In the genomic region with DNA sequence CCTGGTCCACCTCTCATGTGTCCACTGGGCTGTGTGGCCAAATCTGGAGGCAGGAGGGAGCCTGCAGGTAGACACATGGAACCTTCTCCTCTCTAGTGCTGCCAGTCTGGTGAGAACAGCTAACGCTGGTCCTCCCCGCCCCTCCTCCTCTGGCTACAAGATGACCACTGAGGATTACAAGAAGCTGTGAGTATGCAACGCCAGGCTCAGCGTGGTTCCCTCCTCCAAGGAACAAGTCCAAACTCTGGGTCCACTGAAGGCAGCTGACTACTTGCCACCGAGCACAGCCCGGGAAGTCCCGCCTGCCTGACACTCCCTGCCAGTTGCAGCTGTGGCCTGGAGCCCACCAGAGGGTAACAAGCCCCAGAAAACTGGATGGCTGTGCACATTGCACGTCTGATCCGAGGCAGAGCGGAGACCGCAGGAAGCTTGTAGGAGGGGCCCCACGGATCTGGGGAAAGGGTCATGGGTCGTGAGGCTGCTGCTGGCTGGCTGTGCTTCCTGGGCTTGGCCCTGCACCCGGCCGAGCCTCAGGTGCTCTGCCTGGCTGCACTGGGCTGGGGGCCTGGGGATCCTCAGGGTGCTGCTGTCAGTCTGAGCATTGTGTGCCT, we compare ENCODE assay signal across 14 cellular contexts. TPM values are rescaled to one million over a fixed set of nuclear protein-coding genes. Genes with fewer than 3 reads are reported as not detected.
DNase-seq lines count a peak whose midpoint lies in the region; ATAC-seq, FAIRE-seq and TF ChIP-seq lines count a peak whose summit lies in the region.
"Had no signal": no experiment of that assay in that cellular context is flagged by ENCODE, and none has a peak within 500 bp of the region (broad histone marks: within the 10 kb centered on the region; RNA-seq: fewer than 3 reads in every experiment).

No MANE protein-coding gene starts in this region.

- H3K27me3 ChIP-seq in K562 (ENCODE audit: control insufficient read depth in 2 of 2, insufficient read depth in 2 of 2, low read length in 2 of 2) (peaks cover 0 to 30% of the 10 kb centered on the region in 2 experiments; a peak in 3 of 5 replicates), subcutaneous abdominal adipose tissue (ENCODE audit: control insufficient read depth in 5 of 5, insufficient read depth in 4 of 5, low read length in 5 of 5) (peaks cover 0 to 24% (median 11%) of the 10 kb centered on the region in 5 donors), upper lobe of left lung (no peaks in the 10 kb centered on the region)
- H3K27me3 ChIP-seq: BE2C had no signal

- no TSS peak for BruUV-seq in K562 (replicated peaks; lab: Mats Ljungman, UMichigan)

- ATAC-seq in HG03025 (IDR thresholded peaks at IDR 0.05; ENCODE audit: low FRiP score, unreplicated experiment) = peak; percentile 22
- ATAC-seq in K562 = no peak
- peak; percentile 72 for ATAC-seq in left colon
- ATAC-seq in upper lobe of left lung (ENCODE audit: low FRiP score in 2 of 2) = no peak

- DNase-seq in K562 (ENCODE audit: extremely low read depth in 1 of 4, low spot score in 3 of 4) (no peak), left colon (no peak), glomerular visceral epithelial cell (ENCODE audit: extremely low spot score) (no peak), upper lobe of left lung (no peak)
- DNase-seq in activated CD4-positive, alpha-beta T cell treated with anti-CD3 and anti-CD28 coated beads, Interleukin-2, amount 50 U/mL, for 1 hour = no peak
- DNase-seq: BE2C, EL, H7, NCI-H1105, NCI-H187, NCI-H2171, NCI-H774 had no signal

- no peaks in the 10 kb centered on the region for H4K20me1 ChIP-seq in K562 (replicated peaks; ENCODE audit: control insufficient read depth, insufficient read depth, low read length)

- H3K9me1 ChIP-seq in K562 (ENCODE audit: control insufficient read depth, insufficient read depth, low read length) = no peaks in the 10 kb centered on the region

- H3K4me1 ChIP-seq in K562 (replicated peaks in 1 of 2; ENCODE audit: control insufficient read depth in 2 of 2, insufficient read depth in 2 of 2, low read length in 2 of 2) = peaks cover 0 to 14% of the 10 kb centered on the region in 2 experiments; a peak in 2 of 5 replicates
- peaks cover 0 to 17% (median 17%) of the 10 kb centered on the region in 5 donors for H3K4me1 ChIP-seq in subcutaneous abdominal adipose tissue (ENCODE audit: control insufficient read depth in 5 of 5, insufficient read depth in 5 of 5, low read length in 5 of 5)
- H3K4me1 ChIP-seq in upper lobe of left lung = no peaks in the 10 kb centered on the region
- H3K4me1 ChIP-seq: BE2C had no signal

- H3K4me3 ChIP-seq in K562 = no peak overlapping the region
- H3K4me3 ChIP-seq in subcutaneous abdominal adipose tissue (ENCODE audit: low read depth in 1 of 5, low read length in 5 of 5) = peak overlapping the region; percentile 26 to 50 (median 48)
- H3K4me3 ChIP-seq in upper lobe of left lung = no peak overlapping the region

- intact Hi-C loops in K562 (cut with micrococcal nuclease) = loop anchor here (10.0 kb wide), 3 partner anchors 83 to 1173 kb away; partner anchors contain the start of genes CETN2 and NSDHL
- intact Hi-C loops in left colon (cut with DNase I, micrococcal nuclease) = no loop called here

- H3K79me2 ChIP-seq in K562 (ENCODE audit: control insufficient read depth, insufficient read depth, low read length) = no peaks in the 10 kb centered on the region

- TF ChIP-seq POLR2A in K562 (conservative IDR thresholded peaks at IDR 0.05) (no peak), upper lobe of left lung (IDR thresholded peaks at IDR 0.05) (no peak)

- WGBS in K562 (ENCODE audit: insufficient coverage, low coverage, missing lambda C conversion rate) = 11% methylated on average over 10 of the region's 15 CpGs
- WGBS in upper lobe of left lung, 2 donors = 63% methylated on average over 15 of the region's 15 CpGs; no CpG with 5 or more reads in 1 of the 2 donors

- H3K9me3 ChIP-seq in K562 (replicated peaks; ENCODE audit: control insufficient read depth, insufficient read depth, low read depth, low read length) = no peaks in the 10 kb centered on the region
- no peaks in the 10 kb centered on the region for H3K9me3 ChIP-seq in subcutaneous abdominal adipose tissue (ENCODE audit: control insufficient read depth in 5 of 5, low read length in 5 of 5)
- H3K9me3 ChIP-seq in upper lobe of left lung = no peaks in the 10 kb centered on the region
- H3K9me3 ChIP-seq: BE2C had no signal

- TF ChIP-seq EP300 in K562 (IDR thresholded peaks at IDR 0.05; ENCODE audit: low read length) (no peak), upper lobe of left lung (IDR thresholded peaks at IDR 0.05) (no peak)

- no peak overlapping the region for H3K4me2 ChIP-seq in K562 (ENCODE audit: insufficient read depth, low read length)

- no peak overlapping the region for H2AFZ ChIP-seq in K562 (ENCODE audit: low read depth, low read length)

- POLR2A ChIA-PET in K562 (lab: Yijun Ruan, JAX) = interaction anchor here (0.6 kb wide), 1 partner anchor 1192 kb away, joined by 3 read pairs; no protein-coding TSS in a partner anchor

- TF ChIP-seq RAD21 in K562 (CRISPR knock-in tag; conservative IDR thresholded peaks at IDR 0.05 in 1 of 2, IDR thresholded peaks at IDR 0.05 in 1 of 2) = no peak

- no peaks in the 10 kb centered on the region for H3K36me3 ChIP-seq in K562 (ENCODE audit: control insufficient read depth, insufficient read depth, low read length)
- no peaks in the 10 kb centered on the region for H3K36me3 ChIP-seq in subcutaneous abdominal adipose tissue (ENCODE audit: control insufficient read depth in 5 of 5, insufficient read depth in 5 of 5, low read length in 5 of 5)
- H3K36me3 ChIP-seq in upper lobe of left lung = no peaks in the 10 kb centered on the region
- H3K36me3 ChIP-seq: BE2C had no signal

- TF ChIP-seq CTCF in K562 (IDR thresholded peaks at IDR 0.05 in 2 of 3, conservative IDR thresholded peaks at IDR 0.05 in 1 of 3; ENCODE audit: insufficient read depth in 2 of 3, low read depth in 1 of 3, low read length in 3 of 3) = no peak
- no peak for TF ChIP-seq CTCF in upper lobe of left lung (IDR thresholded peaks at IDR 0.05)

- H3K9ac ChIP-seq in K562 (ENCODE audit: insufficient read depth in 1 of 2, low read depth in 2 of 2, low read length in 2 of 2) = no peak overlapping the region; a peak in 1 of 4 replicates
- H3K9ac ChIP-seq in subcutaneous abdominal adipose tissue (ENCODE audit: low read length in 5 of 5) = peak overlapping the region in 1 of 5 donors; percentile 53

- in situ Hi-C loops in K562 (cut with MboI) = no loop called here

- CTCF ChIA-PET in K562 (lab: Yijun Ruan, JAX; ENCODE audit: low intra/inter-chr PET ratio) = no interaction called here

- FAIRE-seq in K562 (lab: Jason Lieb, UNC) = no peak

- H3K27ac ChIP-seq in K562 (ENCODE audit: extremely low read depth, low read depth, low read length) = no peak overlapping the region
- H3K27ac ChIP-seq in subcutaneous abdominal adipose tissue (ENCODE audit: low read depth, low read length) = no peak overlapping the region
- H3K27ac ChIP-seq in upper lobe of left lung = peak overlapping the region in 2 of 4 donors; percentile 7 to 39

TF ChIP-seq in K562, 482 proteins besides CTCF, POLR2A, EP300 and RAD21:
- no peak for TF ChIP-seq HOMEZ (CRISPR knock-in tag; IDR thresholded peaks at IDR 0.05)
- peak; percentile 80 for TF ChIP-seq ZNF263 (CRISPR knock-in tag; IDR thresholded peaks at IDR 0.05; ENCODE audit: borderline replicate concordance)
- no peak for TF ChIP-seq MECOM (CRISPR knock-in tag; IDR thresholded peaks at IDR 0.05)
TF ChIP-seq in K562: peak in this region for 1.

RNA-seq across cellular contexts. Expression of gene ZNF185, which starts 20.2 kb away (rescaled TPM):
- 0.37 and 0.53 TPM in 2 replicates for total RNA-seq in K562 (2011; cell fraction: chromatin; rRNA removed; ENCODE audit: low replicate concordance)
- total RNA-seq in K562 (2011; cell fraction: nucleolus; rRNA removed) = 0.26 and 0.33 TPM in 2 replicates
- total RNA-seq in K562 (2011; cell fraction: nucleoplasm; rRNA removed) = 0.44 and 0.46 TPM in 2 replicates
- total RNA-seq in K562 (2014; rRNA removed) (0.18 and 0.24 TPM in 2 replicates), K562 (2014; rRNA removed; fragmentation: Illumina TruSeq; extraction: Trizol) (0.22 and 0.26 TPM in 2 replicates), K562 (2015; rRNA removed; fragmentation: Illumina TruSeq; extraction: Trizol) (0.19 and 0.22 TPM in 2 replicates), K562 (2021) (0.24 and 0.40 TPM in 2 replicates), left colon (1 to 10 TPM; 4.0 to 4.6 TPM), upper lobe of left lung (10 to 100 TPM; 13.6 to 26.4 (median 19.9) TPM)
- polyA plus RNA-seq in K562 (2011; rRNA removed) (0.95 and 1.1 TPM in 2 replicates), K562 (2014; fragmentation: Illumina TruSeq; extraction: Trizol) (0.57 and 0.64 TPM in 2 replicates), K562 (2014; fragmentation: Nextera tagmentation; extraction: Ambion mirVana) (under 1 TPM; 0.08 to 0.18 TPM), K562 (2014; rRNA removed) (0.35 and 0.38 TPM in 2 replicates)
- polyA plus RNA-seq in K562 (2011; cell fraction: cytosol; rRNA removed) = 0.67 and 0.74 TPM in 2 replicates
- 0.76 and 0.95 TPM in 2 replicates for polyA plus RNA-seq in K562 (2011; cell fraction: nucleus; rRNA removed)
- 0.28 and 0.29 TPM in 2 replicates for polyA plus RNA-seq in K562 (2012)
- polyA minus RNA-seq in K562 (2011; rRNA and poly(A)+ RNA removed) = 0.35 and 0.66 TPM in 2 replicates
- polyA minus RNA-seq in K562 (2011; cell fraction: cytosol; rRNA and poly(A)+ RNA removed) = 0.29 TPM in 1 of 2 replicates, not detected in the other
- polyA minus RNA-seq in K562 (2011; cell fraction: nucleus; rRNA and poly(A)+ RNA removed) = 0.13 and 0.22 TPM in 2 replicates

Comparison
In these comparisons a context has a peak if more than half of its experiments do, and no peak if none do; other contexts are left out.
1. ATAC-seq: peak in HG03025 (single experiment) and left colon (single experiment); none in K562 (single experiment) and upper lobe of left lung (0 of 2).
2. H3K4me3 ChIP-seq: peak in subcutaneous abdominal adipose tissue (5 of 5); none in K562 (single experiment) and upper lobe of left lung (0 of 4).